In genomic region chr12:62482769-62483168, GRCh38 we compare ENCODE assay signal across 27 cellular contexts.
"Had no signal": no experiment of that assay in that cellular context is flagged by ENCODE, and none has a peak within 500 bp of the region (broad histone marks: within the 10 kb centered on the region; RNA-seq: fewer than 3 reads in every experiment).

No MANE protein-coding gene starts in this region.

- H3K9me3 ChIP-seq: Peyer's patch, SJCRH30, SK-N-SH had no signal

- DNase-seq: activated B cell treated with CpG ODN at 0.5 μM for 24 hours; activated CD4-positive, alpha-beta T cell treated with anti-CD3 and anti-CD28 coated beads for 1 hour; activated CD4-positive, alpha-beta T cell treated with anti-CD3 and anti-CD28 coated beads, Interleukin-2, amount 10 ng/mL, durations not matched to agents 24 days and 14 days; activated CD4-positive, alpha-beta T cell treated with anti-CD3 and anti-CD28 coated beads, Interleukin-2, amount 50 U/mL, for 48 hours; activated CD8-positive, alpha-beta memory T cell treated with anti-CD3 and anti-CD28 coated beads, Interleukin-2, amount 10 ng/mL, durations not matched to agents 7 days and 5 days; activated effector memory CD4-positive, alpha-beta T cell treated with anti-CD3 and anti-CD28 coated beads, Interleukin-2, amount 50 U/mL, for 16 hours; activated naive CD4-positive, alpha-beta T cell treated with Interleukin-2 at 50 U/mL for 16 hours; activated naive CD8-positive, alpha-beta T cell treated with anti-CD3 and anti-CD28 coated beads, Interleukin-2, amount 50 U/mL, for 24 hours; activated T-cell treated with anti-CD3 and anti-CD28 coated beads, Interleukin-2, amount 50 U/mL, for 4 hours; amniotic stem cell; Kasumi-1; KBM-7; NCI-H1105 treated with DMSO at 0.1 percent for 48 hours; NCI-H146; NCI-H187 treated with DMSO at 0.1 percent for 48 hours; NCI-H2081 treated with DMSO at 0.1 percent for 48 hours; NCI-H446; NCI-H524; Peyer's patch; Right ventricle myocardium superior; SJCRH30; SK-N-SH; SW 1271 had no signal

- H3K4me1 ChIP-seq: Peyer's patch, SJCRH30 had no signal

- H3K27ac ChIP-seq: Peyer's patch, RWPE1, SJCRH30 had no signal

- ATAC-seq: activated CD8-positive, alpha-beta memory T cell treated with anti-CD3 and anti-CD28 coated beads, Interleukin-2, amount 10 ng/mL, durations not matched to agents 7 days and 5 days; activated naive CD4-positive, alpha-beta T cell treated with anti-CD3 and anti-CD28 coated beads, Interleukin-2, amount 50 U/mL, for 72 hours; activated naive CD8-positive, alpha-beta T cell treated with anti-CD3 and anti-CD28 coated beads, Interleukin-2, amount 50 U/mL, for 24 hours; activated T-cell treated with anti-CD3 and anti-CD28 coated beads, Interleukin-2, amount 50 U/mL, for 4 hours had no signal

- H3K27me3 ChIP-seq: Peyer's patch, SJCRH30 had no signal

- FAIRE-seq: astrocyte had no signal

- H3K4me2 ChIP-seq: SK-N-SH had no signal

- H3K27me3 Mint-ChIP-seq: activated B cell treated with CpG ODN at 0.5 μM for 24 hours; activated CD4-positive, alpha-beta T cell treated with anti-CD3 and anti-CD28 coated beads, Interleukin-2, amount 10 ng/mL, durations not matched to agents 24 days and 14 days; activated CD8-positive, alpha-beta memory T cell treated with anti-CD3 and anti-CD28 coated beads, Interleukin-2, amount 10 ng/mL, durations not matched to agents 7 days and 5 days; activated naive CD8-positive, alpha-beta T cell treated with anti-CD3 and anti-CD28 coated beads, Interleukin-2, amount 50 U/mL, for 24 hours; brain had no signal

- H3K9me3 Mint-ChIP-seq: activated B cell treated with CpG ODN at 0.5 μM for 24 hours; activated CD4-positive, alpha-beta T cell treated with anti-CD3 and anti-CD28 coated beads, Interleukin-2, amount 10 ng/mL, durations not matched to agents 24 days and 14 days; activated naive CD4-positive, alpha-beta T cell treated with anti-CD3 and anti-CD28 coated beads, Interleukin-2, amount 50 U/mL, for 72 hours; activated naive CD8-positive, alpha-beta T cell treated with anti-CD3 and anti-CD28 coated beads, Interleukin-2, amount 50 U/mL, for 24 hours; activated T-cell treated with anti-CD3 and anti-CD28 coated beads, Interleukin-2, amount 50 U/mL, for 4 hours; brain had no signal

- H3K4me3 Mint-ChIP-seq: activated B cell treated with CpG ODN at 0.5 μM for 24 hours; activated CD4-positive, alpha-beta T cell treated with anti-CD3 and anti-CD28 coated beads, Interleukin-2, amount 10 ng/mL, durations not matched to agents 24 days and 14 days; activated CD8-positive, alpha-beta memory T cell treated with anti-CD3 and anti-CD28 coated beads, Interleukin-2, amount 10 ng/mL, durations not matched to agents 7 days and 5 days; activated naive CD8-positive, alpha-beta T cell treated with anti-CD3 and anti-CD28 coated beads, Interleukin-2, amount 50 U/mL, for 24 hours; activated T-cell treated with anti-CD3 and anti-CD28 coated beads, Interleukin-2, amount 50 U/mL, for 4 hours had no signal

- H3K9ac ChIP-seq: SK-N-SH had no signal

- H3K27ac Mint-ChIP-seq: activated B cell treated with CpG ODN at 0.5 μM for 24 hours; activated CD4-positive, alpha-beta T cell treated with anti-CD3 and anti-CD28 coated beads, Interleukin-2, amount 10 ng/mL, durations not matched to agents 24 days and 14 days; activated CD8-positive, alpha-beta memory T cell treated with anti-CD3 and anti-CD28 coated beads, Interleukin-2, amount 10 ng/mL, durations not matched to agents 7 days and 5 days; activated naive CD4-positive, alpha-beta T cell treated with anti-CD3 and anti-CD28 coated beads, Interleukin-2, amount 50 U/mL, for 72 hours; activated naive CD8-positive, alpha-beta T cell treated with anti-CD3 and anti-CD28 coated beads, Interleukin-2, amount 50 U/mL, for 24 hours had no signal

- H3K36me3 ChIP-seq: Peyer's patch had no signal

- H3K4me3 ChIP-seq: Peyer's patch, SJCRH30 had no signal
